1 cellular context compared by ENCODE assay signal in the genomic region with DNA sequence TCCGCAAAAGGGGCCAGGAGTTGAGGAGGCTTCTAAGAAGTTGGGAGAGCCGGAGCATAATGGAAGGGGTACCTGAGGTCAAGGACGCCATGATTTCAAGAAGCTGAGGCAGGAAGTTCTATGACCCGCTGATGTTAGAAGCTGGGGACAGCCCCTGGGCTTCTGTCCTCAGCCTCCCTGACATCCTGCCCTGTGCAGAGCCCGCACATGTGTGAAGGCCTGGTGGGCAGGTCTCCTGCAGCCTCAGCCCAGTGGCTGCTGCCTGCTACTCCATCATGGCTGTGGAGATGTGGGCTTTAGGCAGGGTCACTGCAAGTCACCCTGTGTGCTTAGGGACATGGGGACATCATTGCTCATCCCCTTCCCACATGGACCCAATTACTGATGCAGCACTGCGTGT.
TF ChIP-seq lines count a peak whose summit lies in the region.

No MANE protein-coding gene starts in this region.

TF ChIP-seq in GM12891, 5 proteins besides CTCF, POLR2A, EP300 and RAD21 (continued from another document):
- no peak for TF ChIP-seq POLR2AphosphoS5 (IDR thresholded peaks at IDR 0.05; ENCODE audit: low read depth, low read length)
- TF ChIP-seq TAF1 (IDR thresholded peaks at IDR 0.05; ENCODE audit: low read depth, low read length) = no peak
- TF ChIP-seq POU2F2 (IDR thresholded peaks at IDR 0.05; ENCODE audit: low read depth, low read length) = no peak
